Comparison of ENCODE assay signal across 14 cellular contexts in the genomic region with DNA sequence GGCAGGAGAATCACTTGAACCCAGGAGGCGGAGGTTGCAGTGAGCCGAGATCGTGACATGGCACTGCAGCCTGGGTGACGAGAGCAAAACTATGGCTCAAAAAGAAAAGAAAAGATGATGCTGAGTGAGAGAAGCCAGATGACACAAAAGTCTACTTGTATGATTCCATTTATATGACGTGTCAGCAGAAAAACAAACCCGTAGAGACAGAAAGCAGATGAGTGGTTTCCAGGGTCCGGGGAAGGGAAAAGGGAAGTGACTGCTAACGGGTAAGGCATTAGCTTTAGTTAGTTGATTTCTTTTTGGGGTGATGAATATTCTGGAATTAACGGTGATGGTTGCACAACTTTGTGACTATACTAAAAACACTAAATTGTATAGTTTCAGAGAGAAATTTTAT. TPM values are rescaled to one million over a fixed set of nuclear protein-coding genes. Genes with fewer than 3 reads are reported as not detected.
A peak's percentile ranks its signal among the peaks of the same experiment; 100 is the strongest.
DNase-seq lines count a peak whose midpoint lies in the region; FAIRE-seq and TF ChIP-seq lines count a peak whose summit lies in the region.
"Had no signal": no experiment of that assay in that cellular context is flagged by ENCODE, and none has a peak within 500 bp of the region (broad histone marks: within the 10 kb centered on the region; RNA-seq: fewer than 3 reads in every experiment).

No MANE protein-coding gene starts in this region.

- no peak overlapping the region for H3K4me2 ChIP-seq in GM23248 (ENCODE audit: unreplicated experiment)
- no peak overlapping the region for H3K4me2 ChIP-seq in OCI-LY7 (ENCODE audit: low read length)
- H3K4me2 ChIP-seq in H1 (ENCODE audit: insufficient read depth in 1 of 2, low read depth in 2 of 2, low read length in 2 of 2): no peak overlapping the region
- no peak overlapping the region for H3K4me2 ChIP-seq in skeletal muscle satellite cell (ENCODE audit: low read length)

- DNase-seq in GM23248: peak; percentile 14
- no peak for DNase-seq in OCI-LY7 (ENCODE audit: low spot score)
- peak in 1 of 2 experiments; percentile 3 for DNase-seq in H1 (ENCODE audit: low read depth in 1 of 2, low spot score in 2 of 2)
- DNase-seq in stimulated activated CD4-positive, alpha-beta T cell treated with anti-CD3 and anti-CD28 coated beads, Interleukin-12 subunit alpha, Interleukin-12 subunit beta, amount 100 ng/mL, for 4 hours: no peak
- no peak for DNase-seq in RWPE1 (ENCODE audit: low spot score)
- DNase-seq in activated CD4-positive, alpha-beta T cell treated with anti-CD3 and anti-CD28 coated beads, Interleukin-2, amount 50 U/mL, for 4 hours: no peak
- DNase-seq: activated CD4-positive, alpha-beta T cell treated with anti-CD3 and anti-CD28 coated beads for 4 hours; amniotic stem cell; DMS79; NCI-H2171 treated with DMSO at 0.1 percent for 48 hours; nucleus accumbens; stimulated activated CD4-positive, alpha-beta T cell treated with anti-CD3 and anti-CD28 coated beads, Interleukin-4, amount 100 ng/mL, for 24 hours; tibial artery had no signal

- H3K79me2 ChIP-seq in GM23248 (ENCODE audit: insufficient read depth) (no peaks in the 10 kb centered on the region), OCI-LY7 (ENCODE audit: insufficient read depth, low read depth, low read length) (no peaks in the 10 kb centered on the region), H1 (ENCODE audit: control insufficient read depth in 1 of 2, insufficient read depth in 2 of 2, low read length in 2 of 2) (no peaks in the 10 kb centered on the region)

- H3K27ac ChIP-seq in GM23248 (no peak overlapping the region), OCI-LY7 (ENCODE audit: low read depth, low read length, poor library complexity, severe bottlenecking) (no peak overlapping the region), H1 (ENCODE audit: low read depth, low read length) (no peak overlapping the region), RWPE1 (no peak overlapping the region)
- H3K27ac ChIP-seq: tibial artery had no signal

- CTCF ChIA-PET in OCI-LY7 (lab: Charles Lee; ENCODE audit: unreplicated experiment): no interaction called here
- CTCF ChIA-PET in H1 (lab: Charles Lee; ENCODE audit: partially characterized antibody): interaction anchor here (0.9 to 3.8 kb wide), 4 partner anchors 9 to 47 kb away, joined by 3 to 18 read pairs (median 4); no protein-coding TSS in a partner anchor
- CTCF ChIA-PET in RWPE1 (lab: Yijun Ruan, JAX): interaction anchor here (2.8 kb wide), 1 partner anchor 16 kb away, joined by 9 read pairs; no protein-coding TSS in a partner anchor

- TF ChIP-seq CTCF in OCI-LY7 (conservative IDR thresholded peaks at IDR 0.05; ENCODE audit: low read length) (no peak), H1 (IDR thresholded peaks at IDR 0.05; ENCODE audit: control extremely low read depth in 1 of 3, insufficient read depth in 1 of 3, low read depth in 1 of 3, low read length in 3 of 3) (no peak), RWPE1 (conservative IDR thresholded peaks at IDR 0.05; ENCODE audit: low read depth) (no peak)

- TF ChIP-seq POLR2A in H1 (IDR thresholded peaks at IDR 0.05; ENCODE audit: control extremely low read depth in 1 of 2, low read depth in 2 of 2, low read length in 2 of 2): no peak

- no peak overlapping the region for H4K8ac ChIP-seq in H1 (ENCODE audit: extremely low read depth, insufficient read depth, low read length)

- no TSS peak for BruUV-seq in OCI-LY7 (replicated peaks; lab: Mats Ljungman, UMichigan)

- H3K27me3 ChIP-seq in GM23248 (replicated peaks; ENCODE audit: insufficient read depth) (no peaks in the 10 kb centered on the region), H1 (replicated peaks in 1 of 4; ENCODE audit: control insufficient read depth in 3 of 4, extremely low read depth in 1 of 4, insufficient read depth in 3 of 4, low read length in 3 of 4) (no peaks in the 10 kb centered on the region), skeletal muscle satellite cell (ENCODE audit: control insufficient read depth, insufficient read depth, low read length) (no peaks in the 10 kb centered on the region)
- H3K27me3 ChIP-seq: tibial artery had no signal

- no peaks in the 10 kb centered on the region for H3K9me2 ChIP-seq in GM23248 (ENCODE audit: insufficient read depth)
- no peaks in the 10 kb centered on the region for H3K9me2 ChIP-seq in OCI-LY7 (ENCODE audit: insufficient read depth, low read length)

- 96 to 97% methylated on average over 9 of the region's 9 CpGs for WGBS in GM23248 (ENCODE audit: low coverage in 1 of 2, low lambda C conversion rate in 2 of 2, missing lambda C conversion rate in 2 of 2), 2 experiments
- 90% methylated on average over 9 of the region's 9 CpGs; no CpG with 5 or more reads in 1 of the 2 experiments for WGBS in H1 (ENCODE audit: extremely low coverage in 1 of 2, insufficient coverage in 1 of 2, insufficient read length in 1 of 2, insufficient replicate concordance in 2 of 2, low coverage in 1 of 2, low lambda C conversion rate in 2 of 2, missing lambda C conversion rate in 1 of 2), 2 experiments

- H2AFZ ChIP-seq in GM23248 (no peak overlapping the region), OCI-LY7 (ENCODE audit: low read length) (peak overlapping the region; percentile 74; the same call in 1 of the 2 replicates), H1 (ENCODE audit: low read length) (no peak overlapping the region)

- no peak overlapping the region for H4K5ac ChIP-seq in H1 (ENCODE audit: insufficient read length, low read depth, low read length)

- no peak overlapping the region for H3K18ac ChIP-seq in H1 (ENCODE audit: extremely low read depth, low read length)

- H3K79me1 ChIP-seq in H1 (ENCODE audit: low read depth, low read length): peaks cover 7% of the 10 kb centered on the region; the same call in 1 of the 2 replicates

- no peak overlapping the region for H2BK5ac ChIP-seq in H1 (ENCODE audit: low read depth, low read length)

- no peak overlapping the region for H2BK15ac ChIP-seq in H1 (ENCODE audit: low read length)

- no peak overlapping the region for H2AK5ac ChIP-seq in H1 (ENCODE audit: low read depth, low read length)

- TF ChIP-seq RAD21 in H1 (IDR thresholded peaks at IDR 0.05 in 1 of 2, conservative IDR thresholded peaks at IDR 0.05 in 1 of 2; ENCODE audit: low read depth in 2 of 2, low read length in 2 of 2): no peak

- H3K23me2 ChIP-seq in H1 (ENCODE audit: low read depth, low read length): no peaks in the 10 kb centered on the region

- in situ Hi-C loops in GM23248 (cut with MboI): no loop called here

- H4K91ac ChIP-seq in H1 (replicated peaks; ENCODE audit: insufficient read length, low read length): no peak overlapping the region

- no peak overlapping the region for H2BK20ac ChIP-seq in H1 (ENCODE audit: low read length)

- H3K36me3 ChIP-seq in GM23248 (ENCODE audit: low read depth) (no peaks in the 10 kb centered on the region), OCI-LY7 (ENCODE audit: insufficient read depth, low read length) (no peaks in the 10 kb centered on the region), H1 (ENCODE audit: control insufficient read depth in 2 of 4, insufficient read depth in 4 of 4, low read length in 3 of 4) (peaks cover 0 to 10% (median 2%) of the 10 kb centered on the region in 4 experiments; a peak in 2 of 8 replicates), skeletal muscle satellite cell (ENCODE audit: insufficient read depth, low read length) (no peaks in the 10 kb centered on the region)
- H3K36me3 ChIP-seq: tibial artery had no signal

- intact Hi-C loops in OCI-LY7 (cut with micrococcal nuclease; ENCODE audit: unreplicated experiment): no loop called here

- H3K23ac ChIP-seq in H1 (ENCODE audit: insufficient read length): no peak overlapping the region

- no peak for TF ChIP-seq EP300 in H1 (IDR thresholded peaks at IDR 0.05; ENCODE audit: borderline replicate concordance in 1 of 2, low read depth in 2 of 2, low read length in 2 of 2)

- H2BK120ac ChIP-seq in H1 (replicated peaks; ENCODE audit: low read depth, low read length): no peak overlapping the region

- no peak overlapping the region for H3K56ac ChIP-seq in H1 (replicated peaks; ENCODE audit: insufficient read length, low read depth, low read length)

- H3K4me3 ChIP-seq in GM23248 (no peak overlapping the region), OCI-LY7 (ENCODE audit: low read depth, low read length, poor library complexity, severe bottlenecking) (no peak overlapping the region), H1 (ENCODE audit: extremely low read depth in 1 of 4, insufficient read depth in 2 of 4, low read depth in 3 of 4, low read length in 4 of 4) (no peak overlapping the region), skeletal muscle satellite cell (ENCODE audit: low read length) (no peak overlapping the region)
- H3K4me3 ChIP-seq: tibial artery had no signal

- H3K4me1 ChIP-seq in GM23248 (ENCODE audit: insufficient read depth): no peaks in the 10 kb centered on the region
- peaks cover 21% of the 10 kb centered on the region for H3K4me1 ChIP-seq in OCI-LY7 (ENCODE audit: insufficient read depth, low read length, poor library complexity, severe bottlenecking)
- peaks cover 1 to 7% (median 5%) of the 10 kb centered on the region in 4 experiments; a peak in 2 of 7 replicates for H3K4me1 ChIP-seq in H1 (replicated peaks in 1 of 4; ENCODE audit: control insufficient read depth in 3 of 4, insufficient read depth in 4 of 4, low read length in 3 of 4)
- peaks cover 12% of the 10 kb centered on the region for H3K4me1 ChIP-seq in skeletal muscle satellite cell (ENCODE audit: control insufficient read depth, insufficient read depth, low read length)

- H4K20me1 ChIP-seq in GM23248 (ENCODE audit: insufficient read depth) (no peaks in the 10 kb centered on the region), OCI-LY7 (ENCODE audit: insufficient read depth, low read length) (no peaks in the 10 kb centered on the region), H1 (replicated peaks in 1 of 2; ENCODE audit: control insufficient read depth in 1 of 2, insufficient read depth in 2 of 2, low read length in 2 of 2) (no peaks in the 10 kb centered on the region)

- H3F3A ChIP-seq in GM23248 (ENCODE audit: insufficient read depth): no peaks in the 10 kb centered on the region

- no peak overlapping the region for H3K14ac ChIP-seq in H1 (ENCODE audit: insufficient read length)

- no peak for FAIRE-seq in H1 (lab: Jason Lieb, UNC)

- no peak overlapping the region for H2BK12ac ChIP-seq in H1 (ENCODE audit: low read depth, low read length)

- H3K4ac ChIP-seq in H1 (replicated peaks; ENCODE audit: insufficient read length, low read depth, low read length): no peak overlapping the region

- POLR2A ChIA-PET in OCI-LY7 (lab: Charles Lee): interaction anchor here (0.7 to 1.0 kb wide), 2 partner anchors 9 to 77 kb away, joined by 4 read pairs; no protein-coding TSS in a partner anchor
- POLR2A ChIA-PET in H1 (lab: Charles Lee; ENCODE audit: partially characterized antibody): interaction anchor here (0.8 kb wide), 1 partner anchor 377 kb away, joined by 4 read pairs; no protein-coding TSS in a partner anchor
- POLR2A ChIA-PET in RWPE1 (lab: Yijun Ruan, JAX; ENCODE audit: low non-redundant PET): no interaction called here

- no peaks in the 10 kb centered on the region for H3K9me3 ChIP-seq in GM23248 (ENCODE audit: low read depth)
- no peaks in the 10 kb centered on the region for H3K9me3 ChIP-seq in OCI-LY7 (ENCODE audit: low read length)
- H3K9me3 ChIP-seq in H1 (ENCODE audit: insufficient read depth in 2 of 2, low read depth in 1 of 2, low read length in 1 of 2): peaks cover 0 to 7% of the 10 kb centered on the region in 2 experiments; a peak in 1 of 4 replicates
- no peaks in the 10 kb centered on the region for H3K9me3 ChIP-seq in skeletal muscle satellite cell (replicated peaks; ENCODE audit: low read length)
- H3K9me3 ChIP-seq: tibial artery had no signal

- H3K9ac ChIP-seq in GM23248: no peak overlapping the region
- H3K9ac ChIP-seq in H1 (replicated peaks in 1 of 4; ENCODE audit: extremely low read depth in 1 of 4, low read depth in 3 of 4, low read length in 3 of 4): no peak overlapping the region
- peak overlapping the region; percentile 21 for H3K9ac ChIP-seq in skeletal muscle satellite cell (ENCODE audit: low read depth, low read length)

RNA-seq across cellular contexts. Expression of gene ATP5PO, which starts 24.6 kb away (rescaled TPM):
- total RNA-seq in GM23248 (2014; rRNA removed; shearing (Covaris generic)): 91.4 and 122 TPM in 2 replicates
- polyA plus RNA-seq in GM23248 (2016; fragmentation: Nextera tagmentation; extraction: Ambion mirVana) (236 and 237 TPM in 2 replicates), H1 (2011; rRNA removed) (152 and 251 TPM in 2 replicates)
- total RNA-seq in OCI-LY7 (2014; rRNA removed; shearing (Covaris generic)): 180 and 210 TPM in 2 replicates
- total RNA-seq in OCI-LY7 (2022): 206 and 227 TPM in 2 replicates
- total RNA-seq in H1 (2021; fragmentation: NEBNext Ultra II Directional; extraction: Animal tissue kit (Norgen Biotek cat#: 25700)): 267 and 271 TPM in 2 replicates
- 304 TPM for polyA plus RNA-seq in H1 (2011; cell fraction: cytosol; rRNA removed)
- 123 TPM for polyA plus RNA-seq in H1 (2011; cell fraction: nucleus; rRNA removed)
- 327 to 385 TPM (median 339 TPM) in 4 replicates for polyA plus RNA-seq in H1 (2012, experiment 1 of 2)
- 102 TPM for polyA plus RNA-seq in H1 (2012, experiment 2 of 2)
- polyA plus RNA-seq in H1 (2013, experiment 1 of 2): 472 TPM
- 490 TPM for polyA plus RNA-seq in H1 (2013, experiment 2 of 2)
- polyA minus RNA-seq in H1 (2011; rRNA and poly(A)+ RNA removed): 126 and 191 TPM in 2 replicates
- polyA minus RNA-seq in H1 (2011; cell fraction: cytosol; rRNA and poly(A)+ RNA removed): 69.6 TPM
- 53.1 TPM for polyA minus RNA-seq in H1 (2011; cell fraction: nucleus; rRNA and poly(A)+ RNA removed)
- total RNA-seq in skeletal muscle satellite cell (2012; rRNA removed): 202 and 233 TPM in 2 replicates
